Comparison of ENCODE assay signal across 16 cellular contexts in genomic region chr3:48696156-48696555, GRCh38. TPM values are rescaled to one million over a fixed set of nuclear protein-coding genes. Genes with fewer than 3 reads are reported as not detected.
A peak's percentile ranks its signal among the peaks of the same experiment; 100 is the strongest.
DNase-seq lines count a peak whose midpoint lies in the region; ATAC-seq and TF ChIP-seq lines count a peak whose summit lies in the region.
"Had no signal": no experiment of that assay in that cellular context is flagged by ENCODE, and none has a peak within 500 bp of the region (broad histone marks: within the 10 kb centered on the region; RNA-seq: fewer than 3 reads in every experiment).

No MANE protein-coding gene starts in this region.

- no peaks in the 10 kb centered on the region for H3K9me3 Mint-ChIP-seq in activated naive CD4-positive, alpha-beta T cell treated with anti-CD3 and anti-CD28 coated beads, Interleukin-2, amount 50 U/mL, for 24 hours
- no peaks in the 10 kb centered on the region for H3K9me3 Mint-ChIP-seq in naive thymus-derived CD4-positive, alpha-beta T cell
- H3K9me3 Mint-ChIP-seq: neural crest cell; T-helper 2 cell treated with Interferon-gamma antibody and Interleukin-4, amounts not matched to agents 5 μg/mL and 100 μg/mL, for 36 hours had no signal

- H3K27ac Mint-ChIP-seq in activated naive CD4-positive, alpha-beta T cell treated with anti-CD3 and anti-CD28 coated beads, Interleukin-2, amount 50 U/mL, for 24 hours, result peak overlapping the region; percentile 30
- H3K27ac Mint-ChIP-seq in naive thymus-derived CD4-positive, alpha-beta T cell, result peak overlapping the region in 5 of 9 donors; percentile 38 to 67 (median 55)
- H3K27ac Mint-ChIP-seq: activated CD8-positive, alpha-beta memory T cell treated with anti-CD3 and anti-CD28 coated beads, Interleukin-2, amount 10 ng/mL, durations not matched to agents 7 days and 5 days; T-helper 2 cell treated with Interferon-gamma antibody and Interleukin-4, amounts not matched to agents 5 μg/mL and 100 μg/mL, for 36 hours had no signal

- H3K36me3 ChIP-seq in naive thymus-derived CD4-positive, alpha-beta T cell (ENCODE audit: control insufficient read depth in 2 of 3, insufficient read depth in 3 of 3, low read length in 3 of 3), result peaks cover 15 to 62% (median 41%) of the 10 kb centered on the region in 3 experiments
- H3K36me3 ChIP-seq in transverse colon, result peaks cover 0 to 42% (median 19%) of the 10 kb centered on the region in 4 donors

- no peak overlapping the region for H3K4me3 Mint-ChIP-seq in activated naive CD4-positive, alpha-beta T cell treated with anti-CD3 and anti-CD28 coated beads, Interleukin-2, amount 50 U/mL, for 24 hours
- no peak overlapping the region for H3K4me3 Mint-ChIP-seq in naive thymus-derived CD4-positive, alpha-beta T cell
- H3K4me3 Mint-ChIP-seq: activated CD8-positive, alpha-beta memory T cell treated with anti-CD3 and anti-CD28 coated beads, Interleukin-2, amount 10 ng/mL, durations not matched to agents 7 days and 5 days; neural crest cell; T-helper 2 cell treated with Interferon-gamma antibody and Interleukin-4, amounts not matched to agents 5 μg/mL and 100 μg/mL, for 36 hours had no signal

- peak overlapping the region; percentile 76 to 96 for H3K27ac ChIP-seq in coronary artery
- H3K27ac ChIP-seq in naive thymus-derived CD4-positive, alpha-beta T cell (ENCODE audit: low read depth, low read length), result no peak overlapping the region
- peak overlapping the region; percentile 68 to 91 (median 79) for H3K27ac ChIP-seq in transverse colon

- H3K4me1 ChIP-seq in naive thymus-derived CD4-positive, alpha-beta T cell (ENCODE audit: control insufficient read depth in 2 of 2, insufficient read depth in 2 of 2, low read length in 2 of 2), result peaks cover 4 to 8% of the 10 kb centered on the region in 2 donors
- peaks cover 3 to 44% (median 18%) of the 10 kb centered on the region in 4 donors for H3K4me1 ChIP-seq in transverse colon

- no peak for ATAC-seq in naive thymus-derived CD4-positive, alpha-beta T cell
- ATAC-seq in HG03571 (IDR thresholded peaks at IDR 0.05; ENCODE audit: unreplicated experiment), result no peak
- ATAC-seq in HG03045 (IDR thresholded peaks at IDR 0.05; ENCODE audit: unreplicated experiment), result no peak
- ATAC-seq: activated CD8-positive, alpha-beta memory T cell treated with anti-CD3 and anti-CD28 coated beads, Interleukin-2, amount 10 ng/mL, durations not matched to agents 7 days and 5 days had no signal

- H3K27me3 ChIP-seq in naive thymus-derived CD4-positive, alpha-beta T cell (ENCODE audit: control insufficient read depth in 2 of 2, insufficient read depth in 2 of 2, low read length in 2 of 2), result no peaks in the 10 kb centered on the region
- H3K27me3 ChIP-seq in transverse colon, result no peaks in the 10 kb centered on the region
- H3K27me3 ChIP-seq: gastroesophageal sphincter had no signal

- intact Hi-C loops in naive thymus-derived CD4-positive, alpha-beta T cell (cut with micrococcal nuclease), result no loop called here
- intact Hi-C loops in transverse colon (cut with DNase I; ENCODE audit: low total_unique reads), result no loop called here

- H3K9me3 ChIP-seq in naive thymus-derived CD4-positive, alpha-beta T cell (ENCODE audit: control insufficient read depth in 2 of 3, low read length in 3 of 3), result no peaks in the 10 kb centered on the region
- no peaks in the 10 kb centered on the region for H3K9me3 ChIP-seq in transverse colon
- H3K9me3 ChIP-seq: gastroesophageal sphincter had no signal

- H3K27me3 Mint-ChIP-seq in activated naive CD4-positive, alpha-beta T cell treated with anti-CD3 and anti-CD28 coated beads, Interleukin-2, amount 50 U/mL, for 24 hours, result no peaks in the 10 kb centered on the region
- no peaks in the 10 kb centered on the region for H3K27me3 Mint-ChIP-seq in naive thymus-derived CD4-positive, alpha-beta T cell
- H3K27me3 Mint-ChIP-seq: activated CD8-positive, alpha-beta memory T cell treated with anti-CD3 and anti-CD28 coated beads, Interleukin-2, amount 10 ng/mL, durations not matched to agents 7 days and 5 days had no signal

- TF ChIP-seq EP300 in transverse colon (IDR thresholded peaks at IDR 0.05; ENCODE audit: low read depth), result no peak

- POLR2A ChIA-PET in naive thymus-derived CD4-positive, alpha-beta T cell (lab: Charles Lee), result interaction anchor here (0.6 kb wide), 2 partner anchors 42 to 1658 kb away, joined by 3 to 8 read pairs; no protein-coding TSS in a partner anchor

- 83 to 97% methylated on average over 1 to 5 of the region's 5 CpGs for WGBS in transverse colon (ENCODE audit: low coverage in 1 of 2), 2 donors

- no peak for TF ChIP-seq POLR2A in transverse colon (IDR thresholded peaks at IDR 0.05)

- TF ChIP-seq CTCF in coronary artery (IDR thresholded peaks at IDR 0.05) (no peak), transverse colon (IDR thresholded peaks at IDR 0.05) (no peak)

- peaks cover 26% of the 10 kb centered on the region for H3K4me1 Mint-ChIP-seq in activated naive CD4-positive, alpha-beta T cell treated with anti-CD3 and anti-CD28 coated beads, Interleukin-2, amount 50 U/mL, for 24 hours
- H3K4me1 Mint-ChIP-seq in naive thymus-derived CD4-positive, alpha-beta T cell, result peaks cover 7 to 35% (median 19%) of the 10 kb centered on the region in 7 donors

- H3K36me3 Mint-ChIP-seq in activated naive CD4-positive, alpha-beta T cell treated with anti-CD3 and anti-CD28 coated beads, Interleukin-2, amount 50 U/mL, for 24 hours, result peaks cover 9% of the 10 kb centered on the region
- peaks cover 2 to 29% (median 12%) of the 10 kb centered on the region in 5 donors for H3K36me3 Mint-ChIP-seq in naive thymus-derived CD4-positive, alpha-beta T cell

- H3K4me3 ChIP-seq in coronary artery, result no peak overlapping the region
- H3K4me3 ChIP-seq in naive thymus-derived CD4-positive, alpha-beta T cell (ENCODE audit: low read length), result no peak overlapping the region
- no peak overlapping the region for H3K4me3 ChIP-seq in transverse colon

- in situ Hi-C loops in transverse colon (cut with MboI; ENCODE audit: low pct_ligation_motif_present in 1 of 4, low pct_unique_long_range_greater_than_20kb in 1 of 4, low sequenced_read_pairs in 3 of 4), result no loop called here

- CTCF ChIA-PET in naive thymus-derived CD4-positive, alpha-beta T cell (lab: Charles Lee), result interaction anchor here (1.0 kb wide), 1 partner anchor 10 kb away, joined by 4 read pairs; no protein-coding TSS in a partner anchor

- DNase-seq in activated naive CD4-positive, alpha-beta T cell treated with anti-CD3 and anti-CD28 coated beads, Interleukin-2, amount 50 U/mL, for 16 hours, result no peak
- DNase-seq in coronary artery (ENCODE audit: low spot score), result no peak
- DNase-seq in naive thymus-derived CD4-positive, alpha-beta T cell, result no peak
- no peak for DNase-seq in transverse colon
- DNase-seq in retina, result no peak
- DNase-seq: activated CD8-positive, alpha-beta memory T cell treated with anti-CD3 and anti-CD28 coated beads, Interleukin-2, amount 10 ng/mL, durations not matched to agents 7 days and 5 days; DMS53; KG1; kidney; NCI-H1694 treated with DMSO at 0.1 percent for 48 hours had no signal

RNA-seq across cellular contexts. Expression of gene NCKIPSD, which starts 10.4 kb away (rescaled TPM):
- 10 to 100 TPM; 13.7 to 42.1 (median 20.3) TPM for total RNA-seq in naive thymus-derived CD4-positive, alpha-beta T cell
- polyA plus RNA-seq in naive thymus-derived CD4-positive, alpha-beta T cell, result 10 to 100 TPM in 1 of 2 donors, 1 to 10 TPM in 1; 8.6 to 21.9 TPM
- total RNA-seq in transverse colon, result 10 to 100 TPM; 42.3 to 74.6 (median 49.2) TPM

RNA-seq across cellular contexts. Expression of gene IP6K2, which starts 20.9 kb away (rescaled TPM):
- total RNA-seq in naive thymus-derived CD4-positive, alpha-beta T cell, result 10 to 100 TPM; 72.0 to 94.3 (median 85.9) TPM
- polyA plus RNA-seq in naive thymus-derived CD4-positive, alpha-beta T cell, result 10 to 100 TPM; 43.0 to 50.0 TPM
- 100 to 1,000 TPM; 169 to 255 (median 225) TPM for total RNA-seq in transverse colon

RNA-seq across cellular contexts. Expression of gene CELSR3, which starts 33.5 kb away (rescaled TPM):
- 1 to 10 TPM; 2.9 to 8.7 (median 4.2) TPM for total RNA-seq in naive thymus-derived CD4-positive, alpha-beta T cell
- polyA plus RNA-seq in naive thymus-derived CD4-positive, alpha-beta T cell, result under 1 TPM; 0.17 to 0.69 TPM
- 10 to 100 TPM in 1 of 4 donors, 1 to 10 TPM in 3; 1.2 to 15.0 (median 3.9) TPM for total RNA-seq in transverse colon
